ENCODE assay signal across 9 cellular contexts in the genomic region with DNA sequence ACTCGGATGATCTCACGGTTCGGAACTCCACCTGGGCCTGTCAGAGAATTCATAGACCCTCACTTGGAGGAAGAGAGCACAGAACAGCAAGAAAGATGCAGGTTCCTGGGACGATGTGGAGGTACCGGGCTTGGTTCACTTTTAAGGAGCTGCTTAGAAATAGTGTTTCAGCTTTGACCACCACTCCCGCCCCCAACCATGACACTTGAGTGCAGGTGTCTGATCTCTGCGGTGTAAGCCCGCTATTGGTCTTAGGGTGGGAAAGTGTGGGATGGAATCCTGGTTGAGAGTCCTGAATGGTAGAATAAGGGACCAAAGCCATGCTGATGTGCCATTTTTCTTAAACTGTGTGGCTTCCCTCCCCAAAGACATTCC.
A peak's percentile ranks its signal among the peaks of the same experiment; 100 is the strongest.
DNase-seq lines count a peak whose midpoint lies in the region; TF ChIP-seq lines count a peak whose summit lies in the region.
"Had no signal": no experiment of that assay in that cellular context is flagged by ENCODE, and none has a peak within 500 bp of the region (broad histone marks: within the 10 kb centered on the region; RNA-seq: fewer than 3 reads in every experiment).

No MANE protein-coding gene starts in this region.

- H3K9me3 Mint-ChIP-seq in T-helper 1 cell treated with Interleukin-12 subunit alpha and Interleukin-12 subunit beta and Interleukin-4 antibody, amounts not matched to agents 30 μg/mL and 1 μg/mL, for 36 hours = no peaks in the 10 kb centered on the region

- H3K27ac ChIP-seq in fibroblast of lung (ENCODE audit: insufficient read depth, low read length) (no peak overlapping the region), smooth muscle cell (ENCODE audit: low read depth) (peak overlapping the region; percentile 62)

- H3K27me3 Mint-ChIP-seq in T-helper 1 cell treated with Interleukin-12 subunit alpha and Interleukin-12 subunit beta and Interleukin-4 antibody, amounts not matched to agents 30 μg/mL and 1 μg/mL, for 36 hours (ENCODE audit: low read depth) = peaks cover 69% of the 10 kb centered on the region

- DNase-seq in T-helper 1 cell (no peak), fibroblast of lung (ENCODE audit: low read depth in 2 of 2) (no peak), smooth muscle cell (lab: John Stamatoyannopoulos, UW; ENCODE audit: unreplicated experiment) (no peak), MV-4-11 (lab: John Stamatoyannopoulos, UW) (no peak), OCI-M2 (lab: John Stamatoyannopoulos, UW; ENCODE audit: unreplicated experiment) (no peak)
- no peak for DNase-seq in stimulated activated CD4-positive, alpha-beta T cell treated with anti-CD3 and anti-CD28 coated beads, Interleukin-1b, Interleukin-23, amount 100 ng/mL, for 48 hours

- H3K4me3 ChIP-seq in WI38 (ENCODE audit: low read depth, low read length) (peak overlapping the region; percentile 59; the same call in 1 of the 2 replicates), fibroblast of lung (replicated peaks in 1 of 4; ENCODE audit: control extremely low read depth in 1 of 4, insufficient read depth in 1 of 4, low read depth in 3 of 4, low read length in 4 of 4) (peak overlapping the region in 2 of 4 experiments; percentile 56 to 60), smooth muscle cell (no peak overlapping the region)

- H3K36me3 Mint-ChIP-seq in T-helper 1 cell treated with Interleukin-12 subunit alpha and Interleukin-12 subunit beta and Interleukin-4 antibody, amounts not matched to agents 30 μg/mL and 1 μg/mL, for 36 hours (ENCODE audit: low read depth) = no peaks in the 10 kb centered on the region

- H4K20me1 ChIP-seq in fibroblast of lung (ENCODE audit: control insufficient read depth, extremely low read depth, insufficient read depth, low read length) (no peaks in the 10 kb centered on the region), smooth muscle cell (ENCODE audit: low read depth) (no peaks in the 10 kb centered on the region)

- H3K79me2 ChIP-seq in fibroblast of lung (ENCODE audit: control insufficient read depth, insufficient read depth, low read length) (no peaks in the 10 kb centered on the region), smooth muscle cell (ENCODE audit: low read depth) (no peaks in the 10 kb centered on the region)

- H2AFZ ChIP-seq in fibroblast of lung (ENCODE audit: low read length) (no peak overlapping the region), smooth muscle cell (ENCODE audit: low read depth) (no peak overlapping the region)

- peaks cover 27% of the 10 kb centered on the region for H3K27me3 ChIP-seq in fibroblast of lung (ENCODE audit: control insufficient read depth, insufficient read depth, low read length)
- peaks cover 11% of the 10 kb centered on the region for H3K27me3 ChIP-seq in smooth muscle cell (ENCODE audit: low read depth)

- H3K4me1 ChIP-seq in fibroblast of lung (ENCODE audit: control insufficient read depth, extremely low read depth, insufficient read depth, low read length) = peaks cover 8% of the 10 kb centered on the region
- H3K4me1 ChIP-seq in smooth muscle cell (ENCODE audit: low read depth) = peaks cover 32% of the 10 kb centered on the region

- peak overlapping the region; percentile 71 for H3K4me3 Mint-ChIP-seq in T-helper 1 cell treated with Interleukin-12 subunit alpha and Interleukin-12 subunit beta and Interleukin-4 antibody, amounts not matched to agents 30 μg/mL and 1 μg/mL, for 36 hours

- H3K9me3 ChIP-seq in fibroblast of lung (ENCODE audit: control insufficient read depth, insufficient read depth, low read depth, low read length) (no peaks in the 10 kb centered on the region), smooth muscle cell (replicated peaks; ENCODE audit: low read depth) (no peaks in the 10 kb centered on the region)
- H3K9me3 ChIP-seq: adrenal gland had no signal

- H3F3A ChIP-seq in smooth muscle cell (ENCODE audit: low read depth) = peaks cover 8% of the 10 kb centered on the region

- H3K4me2 ChIP-seq in fibroblast of lung (ENCODE audit: extremely low read depth, insufficient read depth, low read length) = peak overlapping the region; percentile 89
- H3K4me2 ChIP-seq in smooth muscle cell = peak overlapping the region; percentile 87

- H3K36me3 ChIP-seq in fibroblast of lung (ENCODE audit: control insufficient read depth, insufficient read depth, low read length) (no peaks in the 10 kb centered on the region), smooth muscle cell (ENCODE audit: low read depth) (no peaks in the 10 kb centered on the region)
- H3K36me3 ChIP-seq: adrenal gland had no signal

- H3K9ac ChIP-seq in fibroblast of lung (ENCODE audit: insufficient read depth, low read length) (no peak overlapping the region), smooth muscle cell (ENCODE audit: low read depth) (no peak overlapping the region)

- peaks cover 19% of the 10 kb centered on the region for H3K4me1 Mint-ChIP-seq in T-helper 1 cell treated with Interleukin-12 subunit alpha and Interleukin-12 subunit beta and Interleukin-4 antibody, amounts not matched to agents 30 μg/mL and 1 μg/mL, for 36 hours (ENCODE audit: low read depth)

- 76% methylated on average over 8 of the region's 8 CpGs for WGBS in smooth muscle cell (ENCODE audit: low lambda C conversion rate)

- peak overlapping the region; percentile 19 for H3K27ac Mint-ChIP-seq in T-helper 1 cell treated with Interleukin-12 subunit alpha and Interleukin-12 subunit beta and Interleukin-4 antibody, amounts not matched to agents 30 μg/mL and 1 μg/mL, for 36 hours

- TF ChIP-seq CTCF in WI38 (IDR thresholded peaks at IDR 0.05; ENCODE audit: low read depth, low read length) = no peak
- TF ChIP-seq CTCF in fibroblast of lung (conservative IDR thresholded peaks at IDR 0.05 in 1 of 2, IDR thresholded peaks at IDR 0.05 in 1 of 2; ENCODE audit: low read depth in 1 of 2, low read length in 2 of 2) = no peak
- TF ChIP-seq CTCF in smooth muscle cell (IDR thresholded peaks at IDR 0.05; ENCODE audit: borderline replicate concordance, insufficient read depth, poor library complexity, severe bottlenecking) = no peak
